Comparison of ENCODE assay signal across 8 cellular contexts in the genomic region with DNA sequence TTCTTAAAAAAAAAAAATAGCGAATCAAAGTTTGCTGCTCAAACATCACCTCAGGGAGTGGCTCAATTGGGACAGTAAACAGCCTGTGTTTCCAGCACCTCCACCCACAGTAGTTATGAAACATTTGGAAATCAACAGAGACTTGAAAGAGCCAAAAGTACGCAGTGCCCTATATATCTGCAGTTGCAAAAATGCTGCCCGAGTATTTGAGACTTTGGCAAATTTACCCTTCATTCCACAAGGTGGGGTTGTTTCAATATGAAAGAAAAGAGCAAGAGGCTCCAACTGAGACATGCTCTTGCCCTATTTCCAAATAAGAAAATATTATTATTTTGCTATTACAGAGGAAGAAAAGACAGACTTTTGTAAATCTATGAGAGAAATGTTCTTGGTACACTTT.
DNase-seq lines count a peak whose midpoint lies in the region; ATAC-seq and FAIRE-seq lines count a peak whose summit lies in the region.

No MANE protein-coding gene starts in this region.

- peak; percentile 40 for DNase-seq in Ammon's horn (ENCODE audit: low spot score)
- peak; percentile 17 for DNase-seq in HS-27A (ENCODE audit: low read depth)
- peak; percentile 4 to 27 for DNase-seq in SW 1271 (lab: John Stamatoyannopoulos, UW)
- DNase-seq in activated CD4-positive, alpha-beta T cell treated with anti-CD3 and anti-CD28 coated beads for 1 hour = no peak
- DNase-seq in GM19238 (ENCODE audit: insufficient read length, low spot score) = no peak

- FAIRE-seq in islet of Langerhans (lab: Jason Lieb, UNC) = peak; percentile 58

- ATAC-seq in HG03045 (IDR thresholded peaks at IDR 0.05; ENCODE audit: unreplicated experiment) = no peak
- no peak for ATAC-seq in HG03097 (IDR thresholded peaks at IDR 0.05; ENCODE audit: low FRiP score, unreplicated experiment)

Comparison
In these comparisons a context has a peak if more than half of its experiments do, and no peak if none do; other contexts are left out.
1. DNase-seq: peak in Ammon's horn (single experiment), HS-27A (single experiment) and SW 1271 (2 of 2); none in activated CD4-positive, alpha-beta T cell treated with anti-CD3 and anti-CD28 coated beads for 1 hour (single experiment) and GM19238 (single experiment).